Comparison of ENCODE assay signal across 8 cellular contexts in genomic region chr19:18293642-18294466, GRCh38. TPM values are rescaled to one million over a fixed set of nuclear protein-coding genes. Genes with fewer than 3 reads are reported as not detected.
DNase-seq lines count a peak whose midpoint lies in the region; ATAC-seq and TF ChIP-seq lines count a peak whose summit lies in the region.

No MANE protein-coding gene starts in this region.

- POLR2A ChIA-PET in Panc1 (lab: Charles Lee): interaction anchor here (2.7 kb wide), 1 partner anchor 13 kb away, joined by 22 read pairs; the partner anchor contains the start of gene JUND

- H3K9me3 Mint-ChIP-seq in glutamatergic neuron (ENCODE audit: unreplicated experiment): peaks cover 3% of the 10 kb centered on the region

- TF ChIP-seq CTCF in Panc1 (IDR thresholded peaks at IDR 0.05): no peak
- TF ChIP-seq CTCF in psoas muscle (IDR thresholded peaks at IDR 0.05): no peak
- TF ChIP-seq CTCF in glutamatergic neuron (IDR thresholded peaks at IDR 0.05; ENCODE audit: partially characterized antibody, unreplicated experiment): no peak

- H3K36me3 ChIP-seq in Panc1 (ENCODE audit: control insufficient read depth, insufficient read depth, low read length): no peaks in the 10 kb centered on the region
- no peaks in the 10 kb centered on the region for H3K36me3 ChIP-seq in esophagus (ENCODE audit: control insufficient read depth in 2 of 2, insufficient read depth in 2 of 2, low read length in 1 of 2)
- no peaks in the 10 kb centered on the region for H3K36me3 ChIP-seq in psoas muscle (ENCODE audit: insufficient read depth in 1 of 2, low read depth in 1 of 2)

- H3K9me3 ChIP-seq in Panc1 (ENCODE audit: control insufficient read depth, insufficient read depth, low read depth, low read length): no peaks in the 10 kb centered on the region
- peaks cover 0 to 2% of the 10 kb centered on the region in 2 donors for H3K9me3 ChIP-seq in esophagus (ENCODE audit: control insufficient read depth in 2 of 2, insufficient read depth in 1 of 2, low read depth in 1 of 2, low read length in 1 of 2)
- no peaks in the 10 kb centered on the region for H3K9me3 ChIP-seq in psoas muscle

- peak overlapping the region; percentile 43 to 68; a peak in 2 of 4 replicates for H3K4me3 ChIP-seq in Panc1 (ENCODE audit: low read depth in 2 of 2, low read length in 2 of 2)
- H3K4me3 ChIP-seq in esophagus (ENCODE audit: low read depth in 1 of 2, low read length in 2 of 2): no peak overlapping the region
- peak overlapping the region; percentile 83 for H3K4me3 ChIP-seq in psoas muscle

- 61 to 64% methylated on average over 18 of the region's 18 CpGs for WGBS in esophagus, 2 donors
- WGBS in psoas muscle, 3 donors: 62 to 68% (median 65%) methylated on average over 18 of the region's 18 CpGs

- CTCF ChIA-PET in Panc1 (lab: Charles Lee): interaction anchor here (0.5 kb wide), 1 partner anchor 181 kb away, joined by 3 read pairs; no protein-coding TSS in a partner anchor

- peak; percentile 70 for DNase-seq in D341Med (ENCODE audit: low spot score)
- no peak for DNase-seq in Panc1 (ENCODE audit: low read depth, low spot score)
- DNase-seq in psoas muscle: no peak
- no peak for DNase-seq in glutamatergic neuron

- H3K4me1 ChIP-seq in Panc1 (ENCODE audit: control insufficient read depth, insufficient read depth, low read length): peaks cover 23% of the 10 kb centered on the region
- peaks cover 0 to 2% of the 10 kb centered on the region in 2 donors for H3K4me1 ChIP-seq in esophagus (ENCODE audit: control insufficient read depth in 2 of 2, insufficient read depth in 2 of 2, low read length in 1 of 2)
- H3K4me1 ChIP-seq in psoas muscle: peaks cover 14% of the 10 kb centered on the region

- H3K27ac ChIP-seq in Panc1 (ENCODE audit: low read length): peak overlapping the region; percentile 91
- peak overlapping the region; percentile 95 to 98 for H3K27ac ChIP-seq in esophagus (ENCODE audit: low read depth in 2 of 2, low read length in 1 of 2)
- peak overlapping the region; percentile 97 for H3K27ac ChIP-seq in psoas muscle

- BruUV-seq in Panc1 (replicated peaks; lab: Mats Ljungman, UMichigan): no TSS peak

- H3K27me3 Mint-ChIP-seq in glutamatergic neuron (ENCODE audit: unreplicated experiment): peaks cover 8% of the 10 kb centered on the region

- H3K4me3 Mint-ChIP-seq in glutamatergic neuron (ENCODE audit: unreplicated experiment): no peak overlapping the region

- in situ Hi-C loops in Panc1 (cut with HindIII; ENCODE audit: low pct_unique_long_range_greater_than_20kb, low sequenced_read_pairs): no loop called here

- H3K36me3 Mint-ChIP-seq in glutamatergic neuron (ENCODE audit: unreplicated experiment): peaks cover 4% of the 10 kb centered on the region

- H3K27me3 ChIP-seq in Panc1 (ENCODE audit: control insufficient read depth, insufficient read depth, low read length): no peaks in the 10 kb centered on the region
- H3K27me3 ChIP-seq in esophagus (ENCODE audit: control insufficient read depth in 1 of 2, insufficient read depth in 2 of 2, low read length in 2 of 2): no peaks in the 10 kb centered on the region
- H3K27me3 ChIP-seq in psoas muscle (ENCODE audit: insufficient read depth in 3 of 3, low read length in 2 of 3): no peaks in the 10 kb centered on the region

- H3K27ac Mint-ChIP-seq in glutamatergic neuron (ENCODE audit: unreplicated experiment): no peak overlapping the region

- intact Hi-C loops in Panc1 (cut with micrococcal nuclease; ENCODE audit: unreplicated experiment): loop anchor here (1.0 kb wide), 1 partner anchor 29 kb away; the partner anchor contains the start of gene LSM4
- intact Hi-C loops in psoas muscle (cut with DNase I): no loop called here

- ATAC-seq in Panc1 (0 out of 2 replicates have a peak, but pooled peaks have one; percentile 1), psoas muscle (no peak), HG03571 (IDR thresholded peaks at IDR 0.05; ENCODE audit: unreplicated experiment) (no peak), GM18858 (IDR thresholded peaks at IDR 0.05; ENCODE audit: unreplicated experiment) (no peak), GM19467 (IDR thresholded peaks at IDR 0.05; ENCODE audit: unreplicated experiment) (no peak)

- peaks cover 6% of the 10 kb centered on the region for H3K4me1 Mint-ChIP-seq in glutamatergic neuron (ENCODE audit: low read depth, unreplicated experiment)

RNA-seq across cellular contexts. Expression of gene JUND, which starts 12.4 kb away (rescaled TPM):
- total RNA-seq in Panc1 (2021; ENCODE audit: unreplicated experiment) (130 TPM), psoas muscle (10 to 100 TPM; 68.0 to 77.1 (median 72.1) TPM), glutamatergic neuron (ENCODE audit: unreplicated experiment) (341 TPM)
- polyA plus RNA-seq in Panc1 (2012; ENCODE audit: insufficient read length): 179 TPM
- polyA plus RNA-seq in esophagus (10 to 100 TPM; 57.9 to 84.5 TPM), psoas muscle (10 to 100 TPM; 22.7 to 40.3 (median 38.9) TPM)

RNA-seq across cellular contexts. Expression of gene IQCN, which starts 19.6 kb away (rescaled TPM):
- total RNA-seq in Panc1 (2021; ENCODE audit: unreplicated experiment): 2.5 TPM
- polyA plus RNA-seq in Panc1 (2012; ENCODE audit: insufficient read length): 2.2 TPM
- polyA plus RNA-seq in esophagus: 10 to 100 TPM in 1 of 2 donors, under 1 TPM in 1; 0.88 to 12.2 TPM
- total RNA-seq in psoas muscle: 1 to 10 TPM in 1 of 4 donors, under 1 TPM in 3; 0.32 to 1.5 (median 0.43) TPM
- under 1 TPM; 0.12 to 0.57 (median 0.17) TPM for polyA plus RNA-seq in psoas muscle
- 23.6 TPM for total RNA-seq in glutamatergic neuron (ENCODE audit: unreplicated experiment)

RNA-seq across cellular contexts. Expression of gene LSM4, which starts 29.0 kb away (rescaled TPM):
- total RNA-seq in Panc1 (2021; ENCODE audit: unreplicated experiment) (209 TPM), psoas muscle (100 to 1,000 TPM in 2 of 4 donors, 10 to 100 TPM in 2; 87.9 to 136 (median 112) TPM), glutamatergic neuron (ENCODE audit: unreplicated experiment) (137 TPM)
- 226 TPM for polyA plus RNA-seq in Panc1 (2012; ENCODE audit: insufficient read length)
- polyA plus RNA-seq in esophagus (100 to 1,000 TPM in 1 of 2 donors, 10 to 100 TPM in 1; 96.9 to 113 TPM), psoas muscle (100 to 1,000 TPM; 118 to 215 (median 139) TPM)

RNA-seq across cellular contexts. Expression of gene PGPEP1, which starts 46.5 kb away (rescaled TPM):
- total RNA-seq in Panc1 (2021; ENCODE audit: unreplicated experiment): 36.3 TPM
- polyA plus RNA-seq in Panc1 (2012; ENCODE audit: insufficient read length): 24.0 TPM
- 1 to 10 TPM; 1.8 to 1.9 TPM for polyA plus RNA-seq in esophagus
- 10 to 100 TPM; 18.3 to 47.8 (median 31.7) TPM for total RNA-seq in psoas muscle
- polyA plus RNA-seq in psoas muscle: 10 to 100 TPM in 1 of 3 donors, 1 to 10 TPM in 2; 8.0 to 13.8 (median 9.1) TPM
- 25.6 TPM for total RNA-seq in glutamatergic neuron (ENCODE audit: unreplicated experiment)

Comparison
In these comparisons a context has a peak if more than half of its experiments do, and no peak if none do; other contexts are left out.
1. H3K4me3 ChIP-seq: peak in Panc1 (2 of 2) and psoas muscle (single experiment); none in esophagus (0 of 2).
2. Peak in every context shown above with its lines, with median percentiles within 50 percentile points of each other: H3K27ac ChIP-seq.